ENCODE assay signal across 8 cellular contexts in genomic region chr19:2251577-2252480, GRCh38. TPM values are rescaled to one million over a fixed set of nuclear protein-coding genes. Genes with fewer than 3 reads are reported as not detected.
DNase-seq lines count a peak whose midpoint lies in the region; ATAC-seq and TF ChIP-seq lines count a peak whose summit lies in the region.

No MANE protein-coding gene starts in this region.

- no peaks in the 10 kb centered on the region for H3K4me1 ChIP-seq in BE2C
- H3K4me1 ChIP-seq in naive thymus-derived CD4-positive, alpha-beta T cell (ENCODE audit: control insufficient read depth in 2 of 2, insufficient read depth in 2 of 2, low read length in 2 of 2), result peaks cover 10 to 27% of the 10 kb centered on the region in 2 donors

- H3K36me3 Mint-ChIP-seq in Calu3 (ENCODE audit: insufficient read depth, unreplicated experiment), result peaks cover 22% of the 10 kb centered on the region
- H3K36me3 Mint-ChIP-seq in activated naive CD8-positive, alpha-beta T cell, result no peaks in the 10 kb centered on the region
- H3K36me3 Mint-ChIP-seq in naive thymus-derived CD4-positive, alpha-beta T cell, result no peaks in the 10 kb centered on the region

- DNase-seq in BE2C, result peak; percentile 15
- no peak for DNase-seq in Calu3
- DNase-seq in naive thymus-derived CD4-positive, alpha-beta T cell, result peak in 3 of 9 donors; percentile 27 to 41 (median 30)
- no peak for DNase-seq in GF-D8 (lab: John Stamatoyannopoulos, UW)
- DNase-seq in DMS114 treated with DMSO at 0.1 percent for 48 hours (lab: John Stamatoyannopoulos, UW; ENCODE audit: unreplicated experiment), result no peak
- DNase-seq in activated gamma-delta T cell (lab: John Stamatoyannopoulos, UW), result no peak

- intact Hi-C loops in Calu3 (cut with micrococcal nuclease; ENCODE audit: unreplicated experiment), result no loop called here
- intact Hi-C loops in naive thymus-derived CD4-positive, alpha-beta T cell (cut with micrococcal nuclease), result loop anchor here in 1 of 2 donors (2.0 kb wide), 1 partner anchor 15 kb away; the partner anchor contains the start of genes PLEKHJ1 and SF3A2

- no peak overlapping the region for H3K27ac ChIP-seq in naive thymus-derived CD4-positive, alpha-beta T cell (ENCODE audit: low read depth, low read length)

- H3K4me3 ChIP-seq in BE2C (ENCODE audit: low read depth, low read length), result no peak overlapping the region
- peak overlapping the region; percentile 63 for H3K4me3 ChIP-seq in naive thymus-derived CD4-positive, alpha-beta T cell (ENCODE audit: low read length)

- no peak for TF ChIP-seq CTCF in BE2C (IDR thresholded peaks at IDR 0.05; ENCODE audit: low read depth, low read length)
- TF ChIP-seq CTCF in Calu3 (IDR thresholded peaks at IDR 0.05; ENCODE audit: unreplicated experiment), result no peak

- no peak overlapping the region for H3K27ac Mint-ChIP-seq in Calu3 (ENCODE audit: unreplicated experiment)
- no peak overlapping the region for H3K27ac Mint-ChIP-seq in activated naive CD8-positive, alpha-beta T cell
- H3K27ac Mint-ChIP-seq in naive thymus-derived CD4-positive, alpha-beta T cell, result peak overlapping the region in 2 of 9 donors; percentile 5 to 43

- H3K4me1 Mint-ChIP-seq in Calu3 (ENCODE audit: low read depth, unreplicated experiment), result no peaks in the 10 kb centered on the region
- peaks cover 4% of the 10 kb centered on the region for H3K4me1 Mint-ChIP-seq in activated naive CD8-positive, alpha-beta T cell (ENCODE audit: low read depth)
- H3K4me1 Mint-ChIP-seq in naive thymus-derived CD4-positive, alpha-beta T cell, result peaks cover 0 to 6% (median 4%) of the 10 kb centered on the region in 7 donors

- no peaks in the 10 kb centered on the region for H3K9me3 Mint-ChIP-seq in Calu3 (ENCODE audit: low read depth, unreplicated experiment)
- H3K9me3 Mint-ChIP-seq in activated naive CD8-positive, alpha-beta T cell (ENCODE audit: low read depth), result no peaks in the 10 kb centered on the region
- no peaks in the 10 kb centered on the region for H3K9me3 Mint-ChIP-seq in naive thymus-derived CD4-positive, alpha-beta T cell

- no peaks in the 10 kb centered on the region for H3K9me3 ChIP-seq in BE2C
- no peaks in the 10 kb centered on the region for H3K9me3 ChIP-seq in naive thymus-derived CD4-positive, alpha-beta T cell (ENCODE audit: control insufficient read depth in 2 of 3, low read length in 3 of 3)

- ATAC-seq in naive thymus-derived CD4-positive, alpha-beta T cell, result peak; percentile 24
- no peak for ATAC-seq in GM19328 (IDR thresholded peaks at IDR 0.05; ENCODE audit: unreplicated experiment)

- POLR2A ChIA-PET in naive thymus-derived CD4-positive, alpha-beta T cell (lab: Charles Lee), result interaction anchor here (0.6 to 13.1 kb wide), 7 partner anchors 10 to 224 kb away, joined by 3 to 163 read pairs (median 4); partner anchors contain the start of gene GADD45B

- H3K27me3 ChIP-seq in BE2C, result no peaks in the 10 kb centered on the region
- no peaks in the 10 kb centered on the region for H3K27me3 ChIP-seq in naive thymus-derived CD4-positive, alpha-beta T cell (ENCODE audit: control insufficient read depth in 2 of 2, insufficient read depth in 2 of 2, low read length in 2 of 2)

- H3K36me3 ChIP-seq in BE2C, result peaks cover 30% of the 10 kb centered on the region
- H3K36me3 ChIP-seq in naive thymus-derived CD4-positive, alpha-beta T cell (ENCODE audit: control insufficient read depth in 2 of 3, insufficient read depth in 3 of 3, low read length in 3 of 3), result peaks cover 0 to 21% (median 2%) of the 10 kb centered on the region in 3 experiments

- no TSS peak for BruUV-seq in Calu3 (replicated peaks; lab: Mats Ljungman, UMichigan)

- H3K27me3 Mint-ChIP-seq in Calu3 (ENCODE audit: unreplicated experiment), result no peaks in the 10 kb centered on the region
- H3K27me3 Mint-ChIP-seq in activated naive CD8-positive, alpha-beta T cell, result no peaks in the 10 kb centered on the region
- H3K27me3 Mint-ChIP-seq in naive thymus-derived CD4-positive, alpha-beta T cell, result peaks cover 0 to 25% (median 0%) of the 10 kb centered on the region in 5 donors

- peak overlapping the region; percentile 16 for H3K4me3 Mint-ChIP-seq in Calu3 (ENCODE audit: low read depth, unreplicated experiment)
- H3K4me3 Mint-ChIP-seq in activated naive CD8-positive, alpha-beta T cell, result peak overlapping the region; percentile 30
- H3K4me3 Mint-ChIP-seq in naive thymus-derived CD4-positive, alpha-beta T cell, result peak overlapping the region; percentile 20 to 85 (median 75)

- CTCF ChIA-PET in Calu3 (lab: Charles Lee), result no interaction called here
- CTCF ChIA-PET in naive thymus-derived CD4-positive, alpha-beta T cell (lab: Charles Lee), result interaction anchor here (0.6 to 1.8 kb wide), 3 partner anchors 12 to 145 kb away, joined by 3 to 7 read pairs (median 4); partner anchors contain the start of gene PLEKHJ1

RNA-seq across cellular contexts. Expression of gene AMH, which starts 2.7 kb away (rescaled TPM):
- 25.8 TPM for polyA plus RNA-seq in BE2C (2012; ENCODE audit: insufficient read depth, insufficient read length, low read depth)
- total RNA-seq in Calu3 (2022), result 3.7 and 5.0 TPM in 2 replicates
- 10 to 100 TPM in 2 of 5 experiments, 1 to 10 TPM in 2, under 1 TPM in 1; 0.37 to 12.9 (median 4.6) TPM for total RNA-seq in naive thymus-derived CD4-positive, alpha-beta T cell
- not detected for polyA plus RNA-seq in naive thymus-derived CD4-positive, alpha-beta T cell

RNA-seq across cellular contexts. Expression of gene JSRP1, which starts 4.4 kb away (rescaled TPM):
- 1.2 TPM for polyA plus RNA-seq in BE2C (2012; ENCODE audit: insufficient read depth, insufficient read length, low read depth)
- 0.73 TPM in 1 of 2 replicates, not detected in the other for total RNA-seq in Calu3 (2022)
- total RNA-seq in naive thymus-derived CD4-positive, alpha-beta T cell, result under 1 TPM in 3 of 5 experiments, not detected in 2; 0.24 to 0.41 (median 0.27) TPM
- polyA plus RNA-seq in naive thymus-derived CD4-positive, alpha-beta T cell, result under 1 TPM in 1 of 2 donors, not detected in 1; 0.54 TPM

RNA-seq across cellular contexts. Expression of gene SF3A2, which starts 15.2 kb away (rescaled TPM):
- 329 TPM for polyA plus RNA-seq in BE2C (2012; ENCODE audit: insufficient read depth, insufficient read length, low read depth)
- 83.0 and 83.6 TPM in 2 replicates for total RNA-seq in Calu3 (2022)
- total RNA-seq in naive thymus-derived CD4-positive, alpha-beta T cell, result 100 to 1,000 TPM; 131 to 150 (median 133) TPM
- polyA plus RNA-seq in naive thymus-derived CD4-positive, alpha-beta T cell, result 10 to 100 TPM; 22.3 to 34.5 TPM

RNA-seq across cellular contexts. Expression of gene PLEKHJ1, which starts 15.7 kb away (rescaled TPM):
- 120 TPM for polyA plus RNA-seq in BE2C (2012; ENCODE audit: insufficient read depth, insufficient read length, low read depth)
- total RNA-seq in Calu3 (2022), result 38.7 and 43.5 TPM in 2 replicates
- 10 to 100 TPM; 32.9 to 65.0 (median 50.2) TPM for total RNA-seq in naive thymus-derived CD4-positive, alpha-beta T cell
- 100 to 1,000 TPM in 1 of 2 donors, 10 to 100 TPM in 1; 79.5 to 123 TPM for polyA plus RNA-seq in naive thymus-derived CD4-positive, alpha-beta T cell

RNA-seq across cellular contexts. Expression of gene PEAK3, which starts 30.1 kb away (rescaled TPM):
- polyA plus RNA-seq in BE2C (2012; ENCODE audit: insufficient read depth, insufficient read length, low read depth), result 0.17 TPM
- total RNA-seq in Calu3 (2022), result not detected in 2 replicates
- total RNA-seq in naive thymus-derived CD4-positive, alpha-beta T cell, result 1 to 10 TPM in 1 of 5 experiments, under 1 TPM in 3, not detected in 1; 0.14 to 3.9 (median 0.45) TPM
- under 1 TPM; 0.14 to 0.44 TPM for polyA plus RNA-seq in naive thymus-derived CD4-positive, alpha-beta T cell

Comparison
In these comparisons a context has a peak if more than half of its experiments do, and no peak if none do; other contexts are left out.
1. H3K4me3 Mint-ChIP-seq: peak in every context shown above with its lines; median percentile 75 in naive thymus-derived CD4-positive, alpha-beta T cell; 30 in activated naive CD8-positive, alpha-beta T cell; 16 in Calu3.